7 cellular contexts compared by ENCODE assay signal in the genomic region with DNA sequence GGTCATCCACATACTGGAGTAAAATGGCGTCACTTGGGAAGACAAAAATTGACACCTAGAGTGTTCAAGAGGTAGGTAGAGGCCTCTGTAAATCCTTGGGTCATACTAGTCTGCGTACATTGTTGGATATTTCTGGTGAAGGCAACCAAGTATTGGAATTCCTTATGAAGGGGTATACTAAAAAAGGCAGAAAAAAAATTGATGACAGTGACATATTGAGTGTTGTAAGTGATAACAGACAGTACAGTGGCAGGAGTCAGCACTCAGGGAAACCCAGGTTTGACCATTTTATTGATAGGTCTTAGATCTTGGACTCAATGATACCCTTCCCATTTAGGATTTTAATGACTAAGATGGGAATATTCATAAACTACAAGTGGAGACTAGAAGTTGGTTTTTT.
"Had no signal": no experiment of that assay in that cellular context is flagged by ENCODE, and none has a peak within 500 bp of the region (broad histone marks: within the 10 kb centered on the region; RNA-seq: fewer than 3 reads in every experiment).

No MANE protein-coding gene starts in this region.

- DNase-seq: IMR-90, KBM-7, KG1 had no signal

- H3K4me3 ChIP-seq: K562 had no signal

- ATAC-seq: K562 had no signal

- H3K4me2 ChIP-seq: KMS-11 had no signal

- H3K27ac ChIP-seq: HL-60, KMS-11 had no signal

- H3K9ac ChIP-seq: KMS-11 had no signal

- FAIRE-seq: HTR-8/SVneo, K562 had no signal
